ENCODE assay signal across 23 cellular contexts in genomic region chr16:3520398-3520797, GRCh38. TPM values are rescaled to one million over a fixed set of nuclear protein-coding genes. Genes with fewer than 3 reads are reported as not detected.
DNase-seq lines count a peak whose midpoint lies in the region; ATAC-seq and TF ChIP-seq lines count a peak whose summit lies in the region.
"Had no signal": no experiment of that assay in that cellular context is flagged by ENCODE, and none has a peak within 500 bp of the region (broad histone marks: within the 10 kb centered on the region; RNA-seq: fewer than 3 reads in every experiment).

No MANE protein-coding gene starts in this region.

- H3K36me3 ChIP-seq in hepatocyte (replicated peaks; ENCODE audit: insufficient read depth, low read depth) (no peaks in the 10 kb centered on the region), osteoblast (ENCODE audit: insufficient read depth, low read length) (peaks cover 37% of the 10 kb centered on the region)

- WGBS in hepatocyte (ENCODE audit: low lambda C conversion rate, missing lambda C conversion rate), result 44% methylated on average over 4 of the region's 4 CpGs

- no peaks in the 10 kb centered on the region for H3K9me2 ChIP-seq in hepatocyte (replicated peaks; ENCODE audit: insufficient read depth)

- H3K4me2 ChIP-seq in hepatocyte (peak overlapping the region; percentile 68), osteoblast (ENCODE audit: insufficient read depth, low read length) (no peak overlapping the region)

- ATAC-seq in HG03432 (IDR thresholded peaks at IDR 0.05; ENCODE audit: unreplicated experiment), result no peak
- ATAC-seq: left lung had no signal

- in situ Hi-C loops in astrocyte of the spinal cord (cut with HindIII; ENCODE audit: low sequenced_read_pairs), result no loop called here

- TF ChIP-seq CTCF in astrocyte of the spinal cord (IDR thresholded peaks at IDR 0.05; ENCODE audit: low read depth, low read length), result no peak
- no peak for TF ChIP-seq CTCF in hepatocyte (IDR thresholded peaks at IDR 0.05; ENCODE audit: poor library complexity)
- no peak for TF ChIP-seq CTCF in osteoblast (IDR thresholded peaks at IDR 0.05; ENCODE audit: extremely low read depth, low read depth, low read length)

- H3K9me3 ChIP-seq in hepatocyte (ENCODE audit: low read depth), result no peaks in the 10 kb centered on the region
- H3K9me3 ChIP-seq in osteoblast (ENCODE audit: low read depth, low read length), result no peaks in the 10 kb centered on the region
- H3K9me3 ChIP-seq: left lung had no signal

- no peaks in the 10 kb centered on the region for H4K20me1 ChIP-seq in hepatocyte (ENCODE audit: insufficient read depth, poor library complexity, severe bottlenecking)
- no peaks in the 10 kb centered on the region for H4K20me1 ChIP-seq in osteoblast (ENCODE audit: insufficient read depth, low read length)

- peaks cover 11% of the 10 kb centered on the region for H3K4me1 ChIP-seq in hepatocyte (ENCODE audit: insufficient read depth)
- H3K4me1 ChIP-seq in osteoblast (ENCODE audit: insufficient read depth, low read length), result no peaks in the 10 kb centered on the region
- H3K4me1 ChIP-seq: left lung had no signal

- no peak overlapping the region for H3K4me3 ChIP-seq in astrocyte of the spinal cord (ENCODE audit: low read depth, low read length)
- H3K4me3 ChIP-seq in hepatocyte, result no peak overlapping the region
- H3K4me3 ChIP-seq in osteoblast (ENCODE audit: insufficient read depth, low read length), result no peak overlapping the region
- H3K4me3 ChIP-seq: left lung had no signal

- peak; percentile 59 for DNase-seq in EH (ENCODE audit: low read depth)
- DNase-seq in astrocyte of the spinal cord (ENCODE audit: low read depth, low spot score), result peak; percentile 38
- peak; percentile 68 for DNase-seq in hepatocyte (ENCODE audit: low spot score)
- peak; percentile 16 for DNase-seq in superior temporal gyrus (ENCODE audit: extremely low spot score)
- no peak for DNase-seq in NCI-H1417 (lab: John Stamatoyannopoulos, UW)
- no peak for DNase-seq in mucosa of gallbladder (ENCODE audit: low spot score)
- DNase-seq in osteoblast (ENCODE audit: insufficient read length, low spot score, missing footprints), result no peak
- DNase-seq: C1 segment of cervical spinal cord; cerebellar nuclear complex; DMS 273 treated with DMSO at 0.1 percent for 48 hours; GF-D8; Karpas-422; left lung; NCI-H1105; NCI-H526; SIG-M5; stimulated activated CD4-positive, alpha-beta T cell treated with anti-CD3 and anti-CD28 coated beads, Interleukin-2, amount 100 ng/mL, for 48 hours; T-helper 2 cell had no signal

- H3K27me3 ChIP-seq in hepatocyte, result no peaks in the 10 kb centered on the region
- H3K27me3 ChIP-seq in osteoblast (ENCODE audit: insufficient read depth, low read length), result no peaks in the 10 kb centered on the region
- H3K27me3 ChIP-seq: left lung had no signal

- no peaks in the 10 kb centered on the region for H3K79me2 ChIP-seq in hepatocyte
- no peaks in the 10 kb centered on the region for H3K79me2 ChIP-seq in osteoblast (ENCODE audit: insufficient read depth, low read length)

- peak overlapping the region; percentile 90 for H3K27ac ChIP-seq in hepatocyte
- H3K27ac ChIP-seq in osteoblast (ENCODE audit: low read depth, low read length), result no peak overlapping the region
- H3K27ac ChIP-seq: left lung had no signal

- H2AFZ ChIP-seq in hepatocyte (no peak overlapping the region), osteoblast (ENCODE audit: low read length) (no peak overlapping the region)

RNA-seq across cellular contexts. Expression of gene CLUAP1, which starts 19.6 kb away (rescaled TPM):
- 14.7 and 18.5 TPM in 2 replicates for total RNA-seq in hepatocyte
- polyA plus RNA-seq in hepatocyte, result 23.2 and 25.8 TPM in 2 replicates
- total RNA-seq in mucosa of gallbladder, result 39.9 TPM
- total RNA-seq in osteoblast, result 17.0 and 18.6 TPM in 2 replicates

RNA-seq across cellular contexts. Expression of gene C16orf90, which starts 25.1 kb away (rescaled TPM):
- not detected in 2 replicates for total RNA-seq in hepatocyte
- polyA plus RNA-seq in hepatocyte, result not detected in 2 replicates
- total RNA-seq in mucosa of gallbladder, result not detected
- total RNA-seq in osteoblast, result not detected in 2 replicates
- total RNA-seq: endodermal cell, left lung, omental fat pad, WTC11 had no signal
- polyA plus RNA-seq: adipose tissue had no signal

RNA-seq across cellular contexts. Expression of gene NLRC3, which starts 56.8 kb away (rescaled TPM):
- total RNA-seq in hepatocyte (0.10 TPM in 1 of 2 replicates, not detected in the other), mucosa of gallbladder (4.0 TPM), osteoblast (under 0.01 and 0.29 TPM in 2 replicates)
- 0.15 and 0.17 TPM in 2 replicates for polyA plus RNA-seq in hepatocyte

Comparison
In these comparisons a context has a peak if more than half of its experiments do, and no peak if none do; other contexts are left out.
1. DNase-seq: peak in EH (single experiment), astrocyte of the spinal cord (single experiment), hepatocyte (single experiment) and superior temporal gyrus (single experiment); none in NCI-H1417 (0 of 3), mucosa of gallbladder (single experiment) and osteoblast (single experiment).